8 cellular contexts compared by ENCODE assay signal in genomic region chr4:184476660-184477059, GRCh38. TPM values are rescaled to one million over a fixed set of nuclear protein-coding genes. Genes with fewer than 3 reads are reported as not detected.
DNase-seq lines count a peak whose midpoint lies in the region; ATAC-seq lines count a peak whose summit lies in the region.

No MANE protein-coding gene starts in this region.

- ATAC-seq in activated T-cell treated with anti-CD3 and anti-CD28 coated beads, Interleukin-2, amount 50 U/mL, for 72 hours (replicated peaks in 1 of 2): no peak
- no peak for ATAC-seq in stimulated activated naive CD8-positive, alpha-beta T cell treated with anti-CD3 and anti-CD28 coated beads, Interleukin-15, amount 100 ng/mL, for 72 hours
- no peak for ATAC-seq in HG02759 (IDR thresholded peaks at IDR 0.05; ENCODE audit: unreplicated experiment)
- no peak for ATAC-seq in HG03196 (IDR thresholded peaks at IDR 0.05; ENCODE audit: unreplicated experiment)
- no peak for ATAC-seq in HG03280 (IDR thresholded peaks at IDR 0.05; ENCODE audit: unreplicated experiment)

- H3K27me3 Mint-ChIP-seq in activated T-cell treated with anti-CD3 and anti-CD28 coated beads, Interleukin-2, amount 50 U/mL, for 72 hours (ENCODE audit: low read depth): no peaks in the 10 kb centered on the region
- H3K27me3 Mint-ChIP-seq in immature natural killer cell (ENCODE audit: low read depth in 3 of 3): peaks cover 8 to 30% (median 17%) of the 10 kb centered on the region in 3 donors
- H3K27me3 Mint-ChIP-seq in stimulated activated naive CD8-positive, alpha-beta T cell treated with anti-CD3 and anti-CD28 coated beads, Interleukin-15, amount 100 ng/mL, for 72 hours: no peaks in the 10 kb centered on the region

- peaks cover 20 to 24% of the 10 kb centered on the region in 2 donors for H3K36me3 Mint-ChIP-seq in activated T-cell treated with anti-CD3 and anti-CD28 coated beads, Interleukin-2, amount 50 U/mL, for 72 hours (ENCODE audit: insufficient read depth in 2 of 2)
- H3K36me3 Mint-ChIP-seq in immature natural killer cell: peaks cover 0 to 12% (median 7%) of the 10 kb centered on the region in 3 donors

- in situ Hi-C loops in KBM-7 (cut with MboI; ENCODE audit: low pct_unique_long_range_greater_than_20kb, low sequenced_read_pairs): no loop called here

- H3K4me3 Mint-ChIP-seq in activated T-cell treated with anti-CD3 and anti-CD28 coated beads, Interleukin-2, amount 50 U/mL, for 72 hours: peak overlapping the region; percentile 97 to 98
- H3K4me3 Mint-ChIP-seq in immature natural killer cell: peak overlapping the region; percentile 46 to 100 (median 77)
- H3K4me3 Mint-ChIP-seq in stimulated activated naive CD8-positive, alpha-beta T cell treated with anti-CD3 and anti-CD28 coated beads, Interleukin-15, amount 100 ng/mL, for 72 hours: peak overlapping the region; percentile 97 to 99

- H3K27ac Mint-ChIP-seq in activated T-cell treated with anti-CD3 and anti-CD28 coated beads, Interleukin-2, amount 50 U/mL, for 72 hours: peak overlapping the region; percentile 82
- H3K27ac Mint-ChIP-seq in immature natural killer cell: peak overlapping the region; percentile 73 to 99 (median 84)
- H3K27ac Mint-ChIP-seq in stimulated activated naive CD8-positive, alpha-beta T cell treated with anti-CD3 and anti-CD28 coated beads, Interleukin-15, amount 100 ng/mL, for 72 hours: peak overlapping the region; percentile 87 to 99

- DNase-seq in KBM-7 (peak; percentile 20), immature natural killer cell (no peak), AG08395 (ENCODE audit: low spot score) (no peak)
- DNase-seq in activated T-cell treated with anti-CD3 and anti-CD28 coated beads, Interleukin-2, amount 50 U/mL, for 72 hours: peak; percentile 29 to 32
- DNase-seq in stimulated activated naive CD8-positive, alpha-beta T cell treated with anti-CD3 and anti-CD28 coated beads, Interleukin-15, amount 100 ng/mL, for 72 hours: peak in 1 of 2 donors; percentile 38

- H3K9me3 Mint-ChIP-seq in activated T-cell treated with anti-CD3 and anti-CD28 coated beads, Interleukin-2, amount 50 U/mL, for 72 hours: no peaks in the 10 kb centered on the region
- no peaks in the 10 kb centered on the region for H3K9me3 Mint-ChIP-seq in immature natural killer cell
- H3K9me3 Mint-ChIP-seq in stimulated activated naive CD8-positive, alpha-beta T cell treated with anti-CD3 and anti-CD28 coated beads, Interleukin-15, amount 100 ng/mL, for 72 hours: peaks cover 0 to 12% of the 10 kb centered on the region in 2 donors

- peaks cover 66% of the 10 kb centered on the region for H3K4me1 Mint-ChIP-seq in activated T-cell treated with anti-CD3 and anti-CD28 coated beads, Interleukin-2, amount 50 U/mL, for 72 hours (ENCODE audit: low read depth)
- peaks cover 40 to 56% of the 10 kb centered on the region in 2 donors for H3K4me1 Mint-ChIP-seq in immature natural killer cell
- peaks cover 61% of the 10 kb centered on the region for H3K4me1 Mint-ChIP-seq in stimulated activated naive CD8-positive, alpha-beta T cell treated with anti-CD3 and anti-CD28 coated beads, Interleukin-15, amount 100 ng/mL, for 72 hours

RNA-seq across cellular contexts. Expression of gene IRF2, which starts 2.3 kb away (rescaled TPM):
- total RNA-seq in activated T-cell treated with anti-CD3 and anti-CD28 coated beads, Interleukin-2, amount 50 U/mL, for 72 hours: 10 to 100 TPM; 70.3 TPM
- polyA plus RNA-seq in immature natural killer cell: 100 to 1,000 TPM in 1 of 3 donors, 10 to 100 TPM in 2; 68.5 to 103 (median 76.9) TPM

Comparison
In these comparisons a context has a peak if more than half of its experiments do, and no peak if none do; other contexts are left out.
1. DNase-seq: peak in KBM-7 (single experiment) and activated T-cell treated with anti-CD3 and anti-CD28 coated beads, Interleukin-2, amount 50 U/mL, for 72 hours (2 of 2); none in immature natural killer cell (0 of 3) and AG08395 (single experiment).
2. Peak in every context shown above with its lines, with median percentiles within 50 percentile points of each other: H3K27ac Mint-ChIP-seq and H3K4me3 Mint-ChIP-seq.